Comparison of ENCODE assay signal across 9 cellular contexts in the genomic region with DNA sequence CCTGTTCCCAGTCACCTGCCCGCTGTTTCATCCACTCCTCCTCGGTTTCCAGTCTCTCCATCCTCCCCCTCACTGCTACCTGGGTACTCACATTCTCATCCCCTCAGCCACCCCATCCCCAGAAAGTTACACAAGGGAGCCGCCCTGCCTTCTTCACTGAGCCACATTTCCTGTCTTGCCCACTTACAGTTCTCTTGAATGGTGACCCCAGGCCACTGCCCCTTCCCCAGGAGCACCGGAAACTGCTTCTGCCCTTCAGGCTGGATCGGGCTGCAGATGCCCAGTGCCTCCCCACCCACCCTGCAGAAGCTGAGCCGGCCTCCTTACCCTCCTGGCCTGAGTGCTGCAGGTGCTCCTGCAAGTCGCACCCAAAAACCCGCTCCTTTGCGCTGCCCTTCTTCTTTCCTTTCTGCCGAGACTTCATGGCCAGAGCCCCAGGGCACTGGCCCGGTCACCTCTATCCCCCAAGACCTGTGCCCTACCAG. TPM values are rescaled to one million over a fixed set of nuclear protein-coding genes. Genes with fewer than 3 reads are reported as not detected.
A peak's percentile ranks its signal among the peaks of the same experiment; 100 is the strongest.
DNase-seq lines count a peak whose midpoint lies in the region; ATAC-seq and TF ChIP-seq lines count a peak whose summit lies in the region.
"Had no signal": no experiment of that assay in that cellular context is flagged by ENCODE, and none has a peak within 500 bp of the region (broad histone marks: within the 10 kb centered on the region; RNA-seq: fewer than 3 reads in every experiment).

No MANE protein-coding gene starts in this region.

- intact Hi-C loops in dorsolateral prefrontal cortex (cut with DNase I): no loop called here

- no peaks in the 10 kb centered on the region for H3K9me3 ChIP-seq in Karpas-422 (ENCODE audit: low read length)
- H3K9me3 ChIP-seq: SJSA1 had no signal

- no peaks in the 10 kb centered on the region for H3K9me2 ChIP-seq in Karpas-422 (replicated peaks; ENCODE audit: insufficient read depth, low read length)

- peaks cover 53% of the 10 kb centered on the region for H3K79me2 ChIP-seq in Karpas-422 (ENCODE audit: low read length)

- H3K36me3 Mint-ChIP-seq in stimulated activated naive B cell treated with anti-CD40 and anti-IgM and Interleukin-4, amounts not matched to agents 10 μg/mL and 1 μg/mL and 100 μg/mL, for 72 hours: peaks cover 33 to 39% of the 10 kb centered on the region in 2 donors

- no peaks in the 10 kb centered on the region for H3K9me3 Mint-ChIP-seq in stimulated activated naive B cell treated with anti-CD40 and anti-IgM and Interleukin-4, amounts not matched to agents 10 μg/mL and 1 μg/mL and 100 μg/mL, for 72 hours

- H3K4me2 ChIP-seq in Karpas-422 (ENCODE audit: low read depth, low read length, poor library complexity, severe bottlenecking): peak overlapping the region; percentile 98

- peaks cover 30% of the 10 kb centered on the region for H3K4me1 ChIP-seq in Karpas-422 (ENCODE audit: low read length)
- H3K4me1 ChIP-seq: SJSA1 had no signal

- H3K4me3 ChIP-seq in Karpas-422 (ENCODE audit: low read length) (peak overlapping the region; percentile 97), dorsolateral prefrontal cortex (peak overlapping the region in 44 of 59 donors; percentile 4 to 53 (median 32))
- H3K4me3 ChIP-seq: SJSA1 had no signal

- H3K4me3 Mint-ChIP-seq in stimulated activated naive B cell treated with anti-CD40 and anti-IgM and Interleukin-4, amounts not matched to agents 10 μg/mL and 1 μg/mL and 100 μg/mL, for 72 hours: peak overlapping the region; percentile 90 to 97

- H3K27ac ChIP-seq in Karpas-422 (ENCODE audit: low read length) (peak overlapping the region; percentile 94), dorsolateral prefrontal cortex (peak overlapping the region in 36 of 59 donors; percentile 0 to 79 (median 40))
- H3K27ac ChIP-seq: SJSA1 had no signal

- peaks cover 6% of the 10 kb centered on the region; the same call in 1 of the 2 replicates for H3K36me3 ChIP-seq in Karpas-422 (ENCODE audit: insufficient read depth, low read length)
- H3K36me3 ChIP-seq: SJSA1 had no signal

- no peaks in the 10 kb centered on the region for H3K27me3 Mint-ChIP-seq in stimulated activated naive B cell treated with anti-CD40 and anti-IgM and Interleukin-4, amounts not matched to agents 10 μg/mL and 1 μg/mL and 100 μg/mL, for 72 hours

- H2AFZ ChIP-seq in Karpas-422 (ENCODE audit: low read length): no peak overlapping the region

- H3K9ac ChIP-seq in Karpas-422 (ENCODE audit: low read length): peak overlapping the region; percentile 99

- peaks cover 33 to 64% of the 10 kb centered on the region in 2 donors for H3K4me1 Mint-ChIP-seq in stimulated activated naive B cell treated with anti-CD40 and anti-IgM and Interleukin-4, amounts not matched to agents 10 μg/mL and 1 μg/mL and 100 μg/mL, for 72 hours

- H4K20me1 ChIP-seq in Karpas-422 (ENCODE audit: insufficient read depth, low read depth, low read length): no peaks in the 10 kb centered on the region; the same call in 1 of the 2 replicates

- H3K27me3 ChIP-seq in Karpas-422 (ENCODE audit: low read length) (no peaks in the 10 kb centered on the region), dorsolateral prefrontal cortex (peaks cover 0 to 7% (median 0%) of the 10 kb centered on the region in 45 donors)

- DNase-seq in Karpas-422 (peak; percentile 58), dorsolateral prefrontal cortex (no peak), NCI-H146 treated with DMSO at 0.1 percent for 48 hours (lab: John Stamatoyannopoulos, UW; ENCODE audit: unreplicated experiment) (no peak), NCI-H748 (lab: John Stamatoyannopoulos, UW; ENCODE audit: unreplicated experiment) (no peak), NCI-H1092 (lab: John Stamatoyannopoulos, UW) (no peak)
- no peak for DNase-seq in stimulated activated naive B cell treated with anti-CD40 and anti-IgM and Interleukin-4, amounts not matched to agents 10 μg/mL and 1 μg/mL and 100 μg/mL, for 72 hours
- DNase-seq in stimulated activated CD4-positive, alpha-beta T cell treated with anti-CD3 and anti-CD28 coated beads, Interleukin-4, amount 100 ng/mL, for 4 hours: no peak

- ATAC-seq in GM21381 (IDR thresholded peaks at IDR 0.05; ENCODE audit: unreplicated experiment): peak; percentile 5
- ATAC-seq in stimulated activated naive B cell treated with anti-CD40 and anti-IgM and Interleukin-4, amounts not matched to agents 10 μg/mL and 1 μg/mL and 100 μg/mL, for 72 hours (replicated peaks): peak in 1 of 2 donors; percentile 0

- peak overlapping the region; percentile 94 for H3K27ac Mint-ChIP-seq in stimulated activated naive B cell treated with anti-CD40 and anti-IgM and Interleukin-4, amounts not matched to agents 10 μg/mL and 1 μg/mL and 100 μg/mL, for 72 hours

- no peak for TF ChIP-seq CTCF in dorsolateral prefrontal cortex (IDR thresholded peaks at IDR 0.05 in 54 of 56, conservative IDR thresholded peaks at IDR 0.05 in 2 of 56; ENCODE audit: low read depth in 1 of 56, partially characterized antibody in 56 of 56)

RNA-seq across cellular contexts. Expression of gene ARHGAP30, which starts 0.4 kb away (rescaled TPM):
- 36.5 and 59.6 TPM in 2 replicates for total RNA-seq in Karpas-422 (2014; rRNA removed; shearing (Covaris generic); ENCODE audit: low replicate concordance)
- 10 to 100 TPM in 1 of 120 experiments, 1 to 10 TPM in 116, under 1 TPM in 3; 0.67 to 13.9 (median 3.2) TPM for total RNA-seq in dorsolateral prefrontal cortex
- total RNA-seq: SJSA1 had no signal

RNA-seq across cellular contexts. Expression of gene NECTIN4, which starts 20.1 kb away (rescaled TPM):
- total RNA-seq in Karpas-422 (2014; rRNA removed; shearing (Covaris generic); ENCODE audit: low replicate concordance): not detected in 2 replicates
- total RNA-seq in dorsolateral prefrontal cortex: 1 to 10 TPM in 1 of 120 experiments, under 1 TPM in 3, not detected in 116; 0.14 to 1.1 (median 0.23) TPM

RNA-seq across cellular contexts. Expression of gene USF1, which starts 23.5 kb away (rescaled TPM):
- total RNA-seq in Karpas-422 (2014; rRNA removed; shearing (Covaris generic); ENCODE audit: low replicate concordance): 61.2 and 111 TPM in 2 replicates
- total RNA-seq in dorsolateral prefrontal cortex: 10 to 100 TPM; 46.0 to 87.0 (median 63.2) TPM

RNA-seq across cellular contexts. Expression of gene KLHDC9, which starts 28.9 kb away (rescaled TPM):
- total RNA-seq in Karpas-422 (2014; rRNA removed; shearing (Covaris generic); ENCODE audit: low replicate concordance): 6.1 and 11.0 TPM in 2 replicates
- total RNA-seq in dorsolateral prefrontal cortex: 10 to 100 TPM; 15.1 to 54.9 (median 36.9) TPM
- total RNA-seq: SJSA1 had no signal

RNA-seq across cellular contexts. Expression of gene TSTD1, which starts 30.5 kb away (rescaled TPM):
- 16.0 and 32.3 TPM in 2 replicates for total RNA-seq in Karpas-422 (2014; rRNA removed; shearing (Covaris generic); ENCODE audit: low replicate concordance)
- 10 to 100 TPM in 115 of 120 experiments, 1 to 10 TPM in 5; 5.0 to 39.7 (median 19.9) TPM for total RNA-seq in dorsolateral prefrontal cortex
